In genomic region chr5:19837536-19838179, GRCh38 we compare ENCODE assay signal across 20 cellular contexts.
DNase-seq lines count a peak whose midpoint lies in the region; FAIRE-seq and TF ChIP-seq lines count a peak whose summit lies in the region.
"Had no signal": no experiment of that assay in that cellular context is flagged by ENCODE, and none has a peak within 500 bp of the region (broad histone marks: within the 10 kb centered on the region; RNA-seq: fewer than 3 reads in every experiment).

No MANE protein-coding gene starts in this region.

- no peaks in the 10 kb centered on the region for H4K20me1 ChIP-seq in GM23248 (ENCODE audit: insufficient read depth)

- H3K4me2 ChIP-seq in GM23248 (ENCODE audit: unreplicated experiment): peak overlapping the region; percentile 22

- peak; percentile 48 for DNase-seq in GM23248
- peak; percentile 98 for DNase-seq in NCI-H2171 treated with DMSO at 0.1 percent for 48 hours (lab: John Stamatoyannopoulos, UW)
- DNase-seq in fibroblast of peridontal ligament (ENCODE audit: extremely low read depth): peak; percentile 3
- DNase-seq in superior temporal gyrus (ENCODE audit: extremely low spot score): peak; percentile 54
- no peak for DNase-seq in COR-L47 (lab: John Stamatoyannopoulos, UW)
- DNase-seq in NCI-H345 treated with DMSO at 0.1 percent for 48 hours (lab: John Stamatoyannopoulos, UW; ENCODE audit: unreplicated experiment): no peak
- DNase-seq in kidney: no peak
- DNase-seq: activated CD4-positive, alpha-beta T cell treated with anti-CD3 and anti-CD28 coated beads, Interleukin-2, amount 50 U/mL, for 4 hours; activated gamma-delta T cell treated with Interleukin-2 at 50 U/mL for 16 hours; Caco-2; cerebellar nuclear complex; effector CD8-positive, alpha-beta T cell; NCI-H1092; NK-92 treated with Interleukin-12 subunit alpha and Interleukin-12 subunit beta, amount 100 ng/mL, for 24 hours; nucleus accumbens; right cardiac atrium; stimulated activated CD4-positive, alpha-beta T cell treated with anti-CD3 and anti-CD28 coated beads, Interleukin-15, amount 100 ng/mL, for 24 hours; T-helper 2 cell; tibial artery had no signal

- no peaks in the 10 kb centered on the region for H3K27me3 ChIP-seq in GM23248 (replicated peaks; ENCODE audit: insufficient read depth)
- H3K27me3 ChIP-seq: tibial artery had no signal

- peaks cover 4% of the 10 kb centered on the region for H3K9me3 ChIP-seq in GM23248 (ENCODE audit: low read depth)
- no peaks in the 10 kb centered on the region for H3K9me3 ChIP-seq in kidney (ENCODE audit: control insufficient read depth in 1 of 2, low read length in 2 of 2)
- H3K9me3 ChIP-seq: Caco-2 had no signal

- in situ Hi-C loops in GM23248 (cut with MboI): no loop called here

- H3K4me3 ChIP-seq in GM23248: no peak overlapping the region
- H3K4me3 ChIP-seq in kidney (ENCODE audit: low read length in 2 of 2): no peak overlapping the region
- H3K4me3 ChIP-seq: tibial artery had no signal

- H2AFZ ChIP-seq in GM23248: peak overlapping the region; percentile 60

- H3K4me1 ChIP-seq in GM23248 (ENCODE audit: insufficient read depth) (peaks cover 9% of the 10 kb centered on the region; the same call in 1 of the 2 replicates), kidney (ENCODE audit: control insufficient read depth in 1 of 2, insufficient read depth in 1 of 2, low read depth in 1 of 2, low read length in 2 of 2) (no peaks in the 10 kb centered on the region)
- H3K4me1 ChIP-seq: Caco-2, tibial artery had no signal

- H3K9ac ChIP-seq in GM23248: no peak overlapping the region
- no peak overlapping the region for H3K9ac ChIP-seq in kidney (ENCODE audit: low read length in 2 of 2)

- H3F3A ChIP-seq in GM23248 (ENCODE audit: insufficient read depth): no peaks in the 10 kb centered on the region

- no peak for TF ChIP-seq CTCF in kidney (IDR thresholded peaks at IDR 0.05; ENCODE audit: borderline replicate concordance, extremely low read depth, insufficient read depth)

- H3K9me2 ChIP-seq in GM23248 (ENCODE audit: insufficient read depth): no peaks in the 10 kb centered on the region

- H3K36me3 ChIP-seq in GM23248 (ENCODE audit: low read depth) (no peaks in the 10 kb centered on the region), kidney (ENCODE audit: control insufficient read depth in 1 of 2, insufficient read depth in 2 of 2, low read length in 2 of 2) (no peaks in the 10 kb centered on the region)
- H3K36me3 ChIP-seq: tibial artery had no signal

- no peak for FAIRE-seq in kidney (lab: Jason Lieb, UNC)
- FAIRE-seq: H1 had no signal

- intact Hi-C loops in kidney (cut with DNase I): no loop called here

- H3K79me2 ChIP-seq in GM23248 (ENCODE audit: insufficient read depth): no peaks in the 10 kb centered on the region

- 18% methylated on average over 6 of the region's 6 CpGs for WGBS in GM23248 (ENCODE audit: low coverage in 1 of 2, low lambda C conversion rate in 2 of 2, missing lambda C conversion rate in 2 of 2), 2 experiments

- H3K27ac ChIP-seq in GM23248: no peak overlapping the region
- H3K27ac ChIP-seq in kidney (ENCODE audit: low read depth in 2 of 2, low read length in 2 of 2): no peak overlapping the region
- H3K27ac ChIP-seq: tibial artery had no signal

Comparison
In these comparisons a context has a peak if more than half of its experiments do, and no peak if none do; other contexts are left out.
1. DNase-seq: peak in GM23248 (single experiment), NCI-H2171 treated with DMSO at 0.1 percent for 48 hours (single experiment), fibroblast of peridontal ligament (single experiment) and superior temporal gyrus (single experiment); none in COR-L47 (single experiment), NCI-H345 treated with DMSO at 0.1 percent for 48 hours (single experiment) and kidney (single experiment).